ENCODE assay signal across 15 cellular contexts in the genomic region with DNA sequence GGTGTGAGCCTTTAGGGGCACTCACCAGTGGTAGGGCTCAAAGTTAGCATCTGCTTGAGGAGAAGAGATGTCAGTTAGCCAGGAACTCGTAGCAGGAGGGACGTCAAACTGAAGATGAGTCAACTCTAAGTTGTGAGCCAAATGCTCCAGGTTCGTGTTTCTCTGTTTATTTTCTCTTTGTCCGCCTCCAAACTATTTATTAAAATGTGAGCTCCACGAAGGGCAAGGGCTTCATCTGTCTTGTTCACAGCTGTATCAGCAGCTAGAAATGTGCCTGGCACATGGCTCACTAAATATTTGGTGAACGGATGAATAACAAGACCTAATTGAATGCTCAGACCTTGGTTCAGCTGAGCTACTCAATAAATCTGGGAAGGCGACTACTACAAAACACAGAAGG.
DNase-seq lines count a peak whose midpoint lies in the region; TF ChIP-seq lines count a peak whose summit lies in the region.
"Had no signal": no experiment of that assay in that cellular context is flagged by ENCODE, and none has a peak within 500 bp of the region (broad histone marks: within the 10 kb centered on the region; RNA-seq: fewer than 3 reads in every experiment).

No MANE protein-coding gene starts in this region.

- DNase-seq in EH (ENCODE audit: low read depth) (peak; percentile 83), MG63 (peak; percentile 68), choroid plexus epithelial cell (ENCODE audit: low read depth) (peak; percentile 82), skeletal muscle cell (ENCODE audit: low read depth) (peak; percentile 67), COR-L47 (lab: John Stamatoyannopoulos, UW) (no peak), NCI-H748 treated with DMSO at 0.1 percent for 48 hours (lab: John Stamatoyannopoulos, UW) (no peak), NCI-H187 (lab: John Stamatoyannopoulos, UW) (no peak)
- DNase-seq: activated naive CD4-positive, alpha-beta T cell; CD4-positive, alpha-beta T cell; DMS79; NCI-H146; tibial artery had no signal

- no peaks in the 10 kb centered on the region for H3K27me3 ChIP-seq in MG63
- H3K27me3 ChIP-seq: esophagus muscularis mucosa, pancreas, SJCRH30, tibial artery had no signal

- H3K9me3 ChIP-seq in MG63: no peaks in the 10 kb centered on the region
- H3K9me3 ChIP-seq: esophagus muscularis mucosa, pancreas, SJCRH30, tibial artery had no signal

- H3K4me3 ChIP-seq in MG63 (no peak overlapping the region), choroid plexus epithelial cell (ENCODE audit: low read depth, low read length) (no peak overlapping the region), skeletal muscle cell (ENCODE audit: low read depth, low read length) (no peak overlapping the region)
- H3K4me3 ChIP-seq: esophagus muscularis mucosa, pancreas, SJCRH30, tibial artery had no signal

- TF ChIP-seq CTCF in choroid plexus epithelial cell (conservative IDR thresholded peaks at IDR 0.05; ENCODE audit: low read depth, low read length): no peak

- no peaks in the 10 kb centered on the region for H3K36me3 ChIP-seq in MG63
- H3K36me3 ChIP-seq: esophagus muscularis mucosa, pancreas, SJCRH30, tibial artery had no signal

Comparison
In these comparisons a context has a peak if more than half of its experiments do, and no peak if none do; other contexts are left out.
1. DNase-seq: peak in EH (single experiment), MG63 (single experiment), choroid plexus epithelial cell (single experiment) and skeletal muscle cell (single experiment); none in COR-L47 (single experiment), NCI-H748 treated with DMSO at 0.1 percent for 48 hours (single experiment) and NCI-H187 (0 of 2).